Comparison of ENCODE assay signal across 31 cellular contexts in the genomic region with DNA sequence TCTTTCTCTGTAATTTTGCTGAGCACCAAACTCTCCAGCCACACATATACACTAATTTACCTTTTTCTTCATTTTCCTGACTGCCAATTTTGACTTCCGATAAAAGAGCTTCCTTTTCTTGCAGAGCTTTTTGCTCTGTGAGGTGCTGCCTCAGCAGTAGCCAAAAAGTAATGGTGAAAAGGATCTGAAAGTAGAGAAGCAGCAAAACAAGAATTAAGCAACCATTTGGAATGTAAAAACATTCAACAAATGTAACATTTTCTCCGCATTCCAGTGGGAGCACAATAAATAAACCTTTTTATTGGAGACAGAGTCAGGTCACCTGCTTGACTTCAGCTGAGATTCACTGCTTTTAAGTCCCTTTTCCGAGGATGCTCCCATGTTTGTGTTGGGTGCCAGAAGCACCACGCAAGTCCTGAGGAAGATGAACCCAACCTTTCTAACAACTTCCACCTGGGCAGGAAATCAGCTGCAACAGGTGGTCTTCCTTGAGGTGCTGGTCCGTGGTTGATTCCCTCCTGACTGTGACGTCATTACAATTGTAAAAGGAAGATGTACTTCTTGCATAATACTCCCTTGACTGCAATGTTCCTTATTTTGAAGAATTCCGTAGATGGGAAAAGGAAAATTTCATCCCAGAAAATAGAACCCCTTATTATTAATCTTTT.
DNase-seq lines count a peak whose midpoint lies in the region; ATAC-seq, FAIRE-seq and TF ChIP-seq lines count a peak whose summit lies in the region.
"Had no signal": no experiment of that assay in that cellular context is flagged by ENCODE, and none has a peak within 500 bp of the region (broad histone marks: within the 10 kb centered on the region; RNA-seq: fewer than 3 reads in every experiment).

No MANE protein-coding gene starts in this region.

- SMC1A ChIA-PET in GM12878 (lab: Charles Lee; ENCODE audit: uncharacterized antibody, unreplicated experiment), result interaction anchor here (1.5 to 9.0 kb wide), 3 partner anchors 10 to 361 kb away, joined by 3 to 120 read pairs (median 5); a partner anchor contains a TSS

- CTCF ChIA-PET in GM12878 (lab: Yijun Ruan, JAX), result interaction anchor here (0.6 to 8.6 kb wide), 5 partner anchors 10 to 364 kb away, joined by 3 to 108 read pairs (median 4); no protein-coding TSS in a partner anchor
- CTCF ChIA-PET in activated CD8-positive, alpha-beta memory T cell treated with anti-CD3 and anti-CD28 coated beads, Interleukin-2, amount 10 ng/mL, durations not matched to agents 7 days and 5 days (lab: Charles Lee), result interaction anchor here (0.6 kb wide), 1 partner anchor 475 kb away, joined by 3 read pairs; no protein-coding TSS in a partner anchor

- peak overlapping the region; percentile 78 to 93 (median 90) for H3K27ac Mint-ChIP-seq in CD14-positive monocyte
- peak overlapping the region; percentile 10 for H3K27ac Mint-ChIP-seq in nephron progenitor cell
- no peak overlapping the region for H3K27ac Mint-ChIP-seq in activated CD8-positive, alpha-beta memory T cell treated with anti-CD3 and anti-CD28 coated beads, Interleukin-2, amount 10 ng/mL, durations not matched to agents 7 days and 5 days
- H3K27ac Mint-ChIP-seq: activated CD8-positive, alpha-beta T cell treated with anti-CD3 and anti-CD28 coated beads for 36 hours; immature natural killer cell had no signal

- intact Hi-C loops in CD14-positive monocyte (cut with micrococcal nuclease), result no loop called here
- intact Hi-C loops in GM12878 (cut with micrococcal nuclease; ENCODE audit: unreplicated experiment), result no loop called here

- peak overlapping the region in 1 of 2 donors; percentile 71 for H3K4me3 Mint-ChIP-seq in CD14-positive monocyte
- H3K4me3 Mint-ChIP-seq in nephron progenitor cell, result no peak overlapping the region
- H3K4me3 Mint-ChIP-seq in activated CD8-positive, alpha-beta memory T cell treated with anti-CD3 and anti-CD28 coated beads, Interleukin-2, amount 10 ng/mL, durations not matched to agents 7 days and 5 days, result no peak overlapping the region
- H3K4me3 Mint-ChIP-seq: activated CD8-positive, alpha-beta T cell treated with anti-CD3 and anti-CD28 coated beads for 36 hours; immature natural killer cell had no signal

- no peaks in the 10 kb centered on the region for H4K20me1 ChIP-seq in GM12878 (ENCODE audit: control insufficient read depth, insufficient read depth)

- no peak for ATAC-seq in GM12878
- no peak for ATAC-seq in activated CD8-positive, alpha-beta memory T cell treated with anti-CD3 and anti-CD28 coated beads, Interleukin-2, amount 10 ng/mL, durations not matched to agents 7 days and 5 days
- ATAC-seq in GM21515 (IDR thresholded peaks at IDR 0.05; ENCODE audit: unreplicated experiment), result no peak
- ATAC-seq: activated CD8-positive, alpha-beta T cell treated with anti-CD3 and anti-CD28 coated beads for 36 hours; stimulated activated naive CD8-positive, alpha-beta T cell treated with anti-CD3 and anti-CD28 coated beads, Interleukin-15, Interleukin-2, amounts not matched to agents 100 U/mL and 50 U/mL, for 24 hours had no signal

- no peaks in the 10 kb centered on the region for H3K79me2 ChIP-seq in GM12878 (ENCODE audit: control insufficient read depth, insufficient read depth, low read length)

- 54% methylated on average over 7 of the region's 7 CpGs for WGBS in GM12878 (ENCODE audit: insufficient coverage, insufficient replicate concordance, low lambda C conversion rate, missing lambda C conversion rate)

- FAIRE-seq in GM12878 (lab: Jason Lieb, UNC), result no peak

- peaks cover 0 to 13% of the 10 kb centered on the region in 2 experiments; a peak in 2 of 4 replicates for H3K36me3 ChIP-seq in GM12878 (ENCODE audit: control insufficient read depth in 2 of 2, insufficient read depth in 2 of 2, low read length in 1 of 2)
- H3K36me3 ChIP-seq: ovary, thoracic aorta, vagina had no signal

- POLR2A ChIA-PET in GM12878 (lab: Charles Lee), result interaction anchor here (0.6 kb wide), 1 partner anchor 340 kb away, joined by 10 read pairs; no protein-coding TSS in a partner anchor

- no peaks in the 10 kb centered on the region for H3K36me3 Mint-ChIP-seq in CD14-positive monocyte
- H3K36me3 Mint-ChIP-seq in nephron progenitor cell (ENCODE audit: low read depth), result no peaks in the 10 kb centered on the region
- no peaks in the 10 kb centered on the region for H3K36me3 Mint-ChIP-seq in activated CD8-positive, alpha-beta memory T cell treated with anti-CD3 and anti-CD28 coated beads, Interleukin-2, amount 10 ng/mL, durations not matched to agents 7 days and 5 days
- H3K36me3 Mint-ChIP-seq: immature natural killer cell had no signal

- no peaks in the 10 kb centered on the region for H3K27me3 ChIP-seq in GM12878 (replicated peaks in 1 of 2; ENCODE audit: control insufficient read depth in 2 of 2, insufficient read depth in 2 of 2, low read length in 1 of 2)
- H3K27me3 ChIP-seq: ovary, vagina had no signal

- H3K4me2 ChIP-seq in GM12878 (ENCODE audit: control insufficient read depth, insufficient read depth), result no peak overlapping the region
- H3K4me2 ChIP-seq: smooth muscle cell had no signal

- BruUV-seq in GM12878 (replicated peaks; lab: Mats Ljungman, UMichigan), result no TSS peak

- no peak overlapping the region for H3K27ac ChIP-seq in GM12878 (ENCODE audit: control insufficient read depth, insufficient read depth)
- H3K27ac ChIP-seq: coronary artery, epithelial cell of prostate, ovary, thoracic aorta, vagina had no signal

- no peak for TF ChIP-seq POLR2A in GM12878 (IDR thresholded peaks at IDR 0.05; ENCODE audit: low read depth, low read length)

- DNase-seq in CD14-positive monocyte (ENCODE audit: low spot score), result no peak
- DNase-seq in MV-4-11 (lab: John Stamatoyannopoulos, UW), result peak; percentile 43
- DNase-seq in GM12878 (ENCODE audit: low read depth, low spot score), result no peak
- DNase-seq in nephron progenitor cell, result no peak
- DNase-seq in activated CD8-positive, alpha-beta memory T cell treated with anti-CD3 and anti-CD28 coated beads, Interleukin-2, amount 10 ng/mL, durations not matched to agents 7 days and 5 days, result no peak
- DNase-seq in HuH-7 (ENCODE audit: low spot score), result no peak
- DNase-seq in NCI-H226, result no peak
- DNase-seq: activated CD4-positive, alpha-beta T cell treated with anti-CD3 and anti-CD28 coated beads for 1 hour; activated CD8-positive, alpha-beta T cell treated with anti-CD3 and anti-CD28 coated beads for 36 hours; activated naive CD4-positive, alpha-beta T cell treated with anti-CD3 and anti-CD28 coated beads, Interleukin-2, amount 50 U/mL, for 16 hours; effector memory CD4-positive, alpha-beta T cell; EL; H7; hypothalamus; immature natural killer cell; mammary epithelial cell; NCI-H1092; NCI-H187 treated with DMSO at 0.1 percent for 48 hours; NCI-H2171; NCI-H510A treated with DMSO at 0.1 percent for 48 hours; ovary; Right ventricle myocardium superior; stimulated activated CD4-positive, alpha-beta T cell treated with anti-CD3 and anti-CD28 coated beads, Interleukin-1b, Interleukin-23, amount 100 ng/mL, for 48 hours; stimulated activated naive CD8-positive, alpha-beta T cell treated with anti-CD3 and anti-CD28 coated beads, Interleukin-15, Interleukin-2, amounts not matched to agents 100 U/mL and 50 U/mL, for 24 hours; T-helper 2 cell had no signal

- RAD21 ChIA-PET in GM12878 (lab: Charles Lee; ENCODE audit: unreplicated experiment), result interaction anchor here (1.1 to 1.7 kb wide), 3 partner anchors 60 to 363 kb away, joined by 3 to 6 read pairs (median 3); no protein-coding TSS in a partner anchor

- no peak overlapping the region for H2AFZ ChIP-seq in GM12878 (ENCODE audit: control insufficient read depth, low read depth, low read length)

- H3K27me3 Mint-ChIP-seq in CD14-positive monocyte (ENCODE audit: low read depth in 3 of 3) (peaks cover 0 to 1% (median 0%) of the 10 kb centered on the region in 3 donors), nephron progenitor cell (ENCODE audit: low read depth, poor library complexity) (peaks cover 4% of the 10 kb centered on the region)
- peaks cover 24% of the 10 kb centered on the region for H3K27me3 Mint-ChIP-seq in activated CD8-positive, alpha-beta memory T cell treated with anti-CD3 and anti-CD28 coated beads, Interleukin-2, amount 10 ng/mL, durations not matched to agents 7 days and 5 days

- no peak overlapping the region for H3K4me3 ChIP-seq in GM12878
- H3K4me3 ChIP-seq: coronary artery, ovary, smooth muscle cell, thoracic aorta, vagina had no signal

- H3K9me3 ChIP-seq in GM12878 (replicated peaks; ENCODE audit: control insufficient read depth, insufficient read depth, low read length), result no peaks in the 10 kb centered on the region
- H3K9me3 ChIP-seq: ovary, thoracic aorta, vagina had no signal

- peaks cover 41% of the 10 kb centered on the region for H3K4me1 Mint-ChIP-seq in CD14-positive monocyte
- H3K4me1 Mint-ChIP-seq in nephron progenitor cell, result no peaks in the 10 kb centered on the region
- H3K4me1 Mint-ChIP-seq in activated CD8-positive, alpha-beta memory T cell treated with anti-CD3 and anti-CD28 coated beads, Interleukin-2, amount 10 ng/mL, durations not matched to agents 7 days and 5 days, result peaks cover 2% of the 10 kb centered on the region

- in situ Hi-C loops in GM12878 (cut with MboI), result no loop called here

- H3K9ac ChIP-seq in GM12878 (ENCODE audit: control insufficient read depth, insufficient read depth, low read length), result no peak overlapping the region

- no peak for TF ChIP-seq RAD21 in GM12878 (IDR thresholded peaks at IDR 0.05; ENCODE audit: insufficient read depth, low read depth, low read length)

- no peaks in the 10 kb centered on the region; the same call in 1 of the 2 replicates for H3K4me1 ChIP-seq in GM12878 (ENCODE audit: control insufficient read depth, insufficient read depth, low read length)
- H3K4me1 ChIP-seq: vagina had no signal

- H3K9me3 Mint-ChIP-seq in CD14-positive monocyte (peaks cover 0 to 5% (median 0%) of the 10 kb centered on the region in 7 donors), nephron progenitor cell (no peaks in the 10 kb centered on the region)
- no peaks in the 10 kb centered on the region for H3K9me3 Mint-ChIP-seq in activated CD8-positive, alpha-beta memory T cell treated with anti-CD3 and anti-CD28 coated beads, Interleukin-2, amount 10 ng/mL, durations not matched to agents 7 days and 5 days (ENCODE audit: low read depth)
- H3K9me3 Mint-ChIP-seq: activated CD8-positive, alpha-beta T cell treated with anti-CD3 and anti-CD28 coated beads for 36 hours; immature natural killer cell had no signal

- TF ChIP-seq CTCF in CD14-positive monocyte (IDR thresholded peaks at IDR 0.05) (no peak), GM12878 (IDR thresholded peaks at IDR 0.05 in 2 of 3, conservative IDR thresholded peaks at IDR 0.05 in 1 of 3; ENCODE audit: control insufficient read depth in 2 of 3, extremely low read depth in 1 of 3, insufficient read depth in 1 of 3, low read depth in 3 of 3, low read length in 3 of 3) (no peak), nephron progenitor cell (IDR thresholded peaks at IDR 0.05) (no peak)

- no peak for TF ChIP-seq EP300 in GM12878 (IDR thresholded peaks at IDR 0.05; ENCODE audit: borderline replicate concordance in 1 of 2, control insufficient read depth in 1 of 2, low read depth in 2 of 2, low read length in 2 of 2)

TF ChIP-seq in GM12878, 131 proteins besides CTCF, POLR2A, EP300 and RAD21:
- TF ChIP-seq ATF7 (IDR thresholded peaks at IDR 0.05; ENCODE audit: low read depth) (peak; percentile 52; the same call in 1 of the 2 replicates), LARP7 (IDR thresholded peaks at IDR 0.05) (no peak)
